Comparison of ENCODE assay signal across 11 cellular contexts in the genomic region with DNA sequence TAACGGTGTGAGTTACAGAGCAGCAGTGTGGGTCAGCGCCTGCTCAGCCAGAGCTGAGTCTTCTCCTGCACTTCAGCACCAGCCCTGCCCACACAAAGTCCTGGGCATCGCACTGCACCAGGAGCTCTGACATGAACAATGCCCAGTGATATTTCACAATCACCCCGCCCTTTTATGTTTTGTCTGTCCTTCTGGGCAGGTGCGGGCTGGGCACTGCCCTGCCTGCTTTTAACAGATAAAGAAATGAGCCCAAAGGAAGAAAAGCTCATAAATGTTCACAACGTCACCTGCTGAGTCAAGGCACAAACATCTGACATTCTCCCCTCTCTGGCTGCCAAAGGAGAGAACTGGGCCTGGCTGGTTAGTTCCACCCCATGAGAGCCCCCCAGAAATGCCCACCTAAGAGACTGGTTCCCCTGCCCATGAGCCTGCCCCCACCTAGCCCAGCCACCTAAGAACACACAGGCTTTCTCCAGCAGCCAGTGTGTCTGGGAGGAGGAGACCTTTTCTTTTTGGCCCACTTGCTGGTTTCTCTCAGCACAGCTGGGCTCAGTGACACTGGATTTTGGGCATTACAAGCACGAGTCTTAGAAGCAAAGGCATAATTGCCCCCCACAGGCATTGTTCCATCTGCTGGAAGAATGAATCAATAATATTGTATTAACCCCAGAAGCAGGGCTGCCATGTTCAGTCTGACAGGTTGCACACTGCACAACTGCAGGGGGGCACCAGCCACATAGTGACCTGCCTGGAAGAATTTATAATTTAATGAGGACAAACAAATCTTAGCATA. TPM values are rescaled to one million over a fixed set of nuclear protein-coding genes. Genes with fewer than 3 reads are reported as not detected.
DNase-seq lines count a peak whose midpoint lies in the region; ATAC-seq, FAIRE-seq and TF ChIP-seq lines count a peak whose summit lies in the region.
"Had no signal": no experiment of that assay in that cellular context is flagged by ENCODE, and none has a peak within 500 bp of the region (broad histone marks: within the 10 kb centered on the region; RNA-seq: fewer than 3 reads in every experiment).

No MANE protein-coding gene starts in this region.

- H3K9me3 ChIP-seq in SJSA1 (replicated peaks), result no peaks in the 10 kb centered on the region
- H3K9me3 ChIP-seq in sigmoid colon, result no peaks in the 10 kb centered on the region
- H3K9me3 ChIP-seq in CD8-positive, alpha-beta T cell (ENCODE audit: low read length), result peaks cover 4% of the 10 kb centered on the region

- intact Hi-C loops in sigmoid colon (cut with DNase I), result loop anchor here (5.0 kb wide), 2 partner anchors 75 to 80 kb away; no protein-coding TSS in a partner anchor
- intact Hi-C loops in CD8-positive, alpha-beta T cell (cut with DNase I, micrococcal nuclease), result no loop called here

- H3K9me3 Mint-ChIP-seq in CD8-positive, alpha-beta T cell, result peaks cover 10% of the 10 kb centered on the region

- no peak for TF ChIP-seq EP300 in sigmoid colon (IDR thresholded peaks at IDR 0.05)

- no peak overlapping the region for H3K4me3 Mint-ChIP-seq in CD8-positive, alpha-beta T cell
- H3K4me3 Mint-ChIP-seq: naive B cell; stimulated activated memory B cell treated with anti-CD40 and anti-IgM and Interleukin-4, amounts not matched to agents 10 μg/mL and 1 μg/mL and 100 μg/mL, for 72 hours had no signal

- POLR2A ChIA-PET in CD8-positive, alpha-beta T cell (lab: Charles Lee), result no interaction called here

- H3K4me1 Mint-ChIP-seq in CD8-positive, alpha-beta T cell (ENCODE audit: low read depth), result peaks cover 11% of the 10 kb centered on the region

- peaks cover 2% of the 10 kb centered on the region for H3K36me3 Mint-ChIP-seq in CD8-positive, alpha-beta T cell
- H3K36me3 Mint-ChIP-seq: stimulated activated memory B cell treated with anti-CD40 and anti-IgM and Interleukin-4, amounts not matched to agents 10 μg/mL and 1 μg/mL and 100 μg/mL, for 72 hours had no signal

- CTCF ChIA-PET in CD8-positive, alpha-beta T cell (lab: Charles Lee), result no interaction called here

- TF ChIP-seq CTCF in fibroblast of the aortic adventitia (IDR thresholded peaks at IDR 0.05; ENCODE audit: insufficient read depth, low read length), result no peak
- no peak for TF ChIP-seq CTCF in sigmoid colon (IDR thresholded peaks at IDR 0.05)
- TF ChIP-seq CTCF in CD8-positive, alpha-beta T cell (IDR thresholded peaks at IDR 0.05), result no peak

- 17 to 72% methylated on average over 7 of the region's 7 CpGs for WGBS in sigmoid colon, 2 donors

- H3K27me3 ChIP-seq in SJSA1 (replicated peaks) (no peaks in the 10 kb centered on the region), sigmoid colon (no peaks in the 10 kb centered on the region)
- H3K27me3 ChIP-seq in CD8-positive, alpha-beta T cell (ENCODE audit: insufficient read depth, low read length), result no peaks in the 10 kb centered on the region

- FAIRE-seq in H54 (lab: Jason Lieb, UNC), result no peak

- H3K36me3 ChIP-seq in SJSA1 (no peaks in the 10 kb centered on the region), sigmoid colon (no peaks in the 10 kb centered on the region)
- no peaks in the 10 kb centered on the region for H3K36me3 ChIP-seq in CD8-positive, alpha-beta T cell (ENCODE audit: insufficient read depth, low read length)

- peak overlapping the region; percentile 74 for H3K27ac ChIP-seq in SJSA1
- H3K27ac ChIP-seq in sigmoid colon, result peak overlapping the region; percentile 79 to 84 (median 81)
- no peak overlapping the region for H3K27ac ChIP-seq in CD8-positive, alpha-beta T cell (ENCODE audit: low read depth, low read length)

- no peak for TF ChIP-seq POLR2A in H54 (IDR thresholded peaks at IDR 0.05; ENCODE audit: low read depth, low read length)
- TF ChIP-seq POLR2A in sigmoid colon (IDR thresholded peaks at IDR 0.05), result peak in 1 of 2 donors; percentile 42

- H3K4me3 ChIP-seq in SJSA1 (no peak overlapping the region), fibroblast of the aortic adventitia (ENCODE audit: low read depth, low read length) (no peak overlapping the region), sigmoid colon (peak overlapping the region in 2 of 4 donors; percentile 31 to 32)
- no peak overlapping the region for H3K4me3 ChIP-seq in CD8-positive, alpha-beta T cell (ENCODE audit: low read depth, low read length)

- H3K27ac Mint-ChIP-seq in CD8-positive, alpha-beta T cell, result no peak overlapping the region
- H3K27ac Mint-ChIP-seq: stimulated activated memory B cell treated with anti-CD40 and anti-IgM and Interleukin-4, amounts not matched to agents 10 μg/mL and 1 μg/mL and 100 μg/mL, for 72 hours had no signal

- peaks cover 66% of the 10 kb centered on the region for H3K4me1 ChIP-seq in SJSA1 (replicated peaks)
- peaks cover 0 to 52% (median 37%) of the 10 kb centered on the region in 4 donors for H3K4me1 ChIP-seq in sigmoid colon
- H3K4me1 ChIP-seq in CD8-positive, alpha-beta T cell (ENCODE audit: insufficient read depth, low read length), result peaks cover 27% of the 10 kb centered on the region

- ATAC-seq in CD8-positive, alpha-beta T cell, result no peak
- no peak for ATAC-seq in GM18517 (IDR thresholded peaks at IDR 0.05; ENCODE audit: unreplicated experiment)
- ATAC-seq: SK-N-SH treated with all-trans-retinoic acid at 6 μM for 48 hours; stimulated activated memory B cell treated with anti-CD40 and anti-IgM and Interleukin-4, amounts not matched to agents 10 μg/mL and 1 μg/mL and 100 μg/mL, for 72 hours had no signal

- peak; percentile 45 for DNase-seq in H54 (ENCODE audit: insufficient read length, low spot score)
- peak in 1 of 2 experiments; percentile 62 for DNase-seq in SJSA1 (ENCODE audit: low read depth in 1 of 2, low spot score in 2 of 2)
- DNase-seq in fibroblast of the aortic adventitia (ENCODE audit: low read depth), result peak; percentile 50
- DNase-seq in sigmoid colon, result peak; percentile 70
- no peak for DNase-seq in CD8-positive, alpha-beta T cell
- no peak for DNase-seq in amniotic stem cell (lab: John Stamatoyannopoulos, UW)
- no peak for DNase-seq in anterior cingulate cortex (lab: John Stamatoyannopoulos, UW)
- DNase-seq: naive B cell had no signal

- no peaks in the 10 kb centered on the region for H3K27me3 Mint-ChIP-seq in CD8-positive, alpha-beta T cell (ENCODE audit: low read depth)
- H3K27me3 Mint-ChIP-seq: naive B cell; stimulated activated memory B cell treated with anti-CD40 and anti-IgM and Interleukin-4, amounts not matched to agents 10 μg/mL and 1 μg/mL and 100 μg/mL, for 72 hours had no signal

RNA-seq across cellular contexts. Expression of a gene that starts 22.3 kb away (rescaled TPM):
- not detected in 2 replicates for total RNA-seq in SJSA1 (2014; rRNA removed; shearing (Covaris generic))
- total RNA-seq in fibroblast of the aortic adventitia (ENCODE audit: low replicate concordance) (not detected in 2 replicates), sigmoid colon (not detected)
- polyA plus RNA-seq in sigmoid colon, result under 1 TPM in 1 of 3 donors, not detected in 2; 0.15 TPM
- not detected for total RNA-seq in CD8-positive, alpha-beta T cell

RNA-seq across cellular contexts. Expression of a gene that starts 47.7 kb away (rescaled TPM):
- total RNA-seq in SJSA1 (2014; rRNA removed; shearing (Covaris generic)), result not detected in 2 replicates
- not detected in 2 replicates for total RNA-seq in fibroblast of the aortic adventitia (ENCODE audit: low replicate concordance)
- not detected for total RNA-seq in sigmoid colon
- polyA plus RNA-seq in sigmoid colon, result not detected
- not detected for total RNA-seq in CD8-positive, alpha-beta T cell

Comparison
In these comparisons a context has a peak if more than half of its experiments do, and no peak if none do; other contexts are left out.
1. DNase-seq: peak in H54 (single experiment), fibroblast of the aortic adventitia (single experiment) and sigmoid colon (single experiment); none in CD8-positive, alpha-beta T cell (0 of 7), amniotic stem cell (single experiment) and anterior cingulate cortex (0 of 58).